ENCODE assay signal across 16 cellular contexts in the genomic region with DNA sequence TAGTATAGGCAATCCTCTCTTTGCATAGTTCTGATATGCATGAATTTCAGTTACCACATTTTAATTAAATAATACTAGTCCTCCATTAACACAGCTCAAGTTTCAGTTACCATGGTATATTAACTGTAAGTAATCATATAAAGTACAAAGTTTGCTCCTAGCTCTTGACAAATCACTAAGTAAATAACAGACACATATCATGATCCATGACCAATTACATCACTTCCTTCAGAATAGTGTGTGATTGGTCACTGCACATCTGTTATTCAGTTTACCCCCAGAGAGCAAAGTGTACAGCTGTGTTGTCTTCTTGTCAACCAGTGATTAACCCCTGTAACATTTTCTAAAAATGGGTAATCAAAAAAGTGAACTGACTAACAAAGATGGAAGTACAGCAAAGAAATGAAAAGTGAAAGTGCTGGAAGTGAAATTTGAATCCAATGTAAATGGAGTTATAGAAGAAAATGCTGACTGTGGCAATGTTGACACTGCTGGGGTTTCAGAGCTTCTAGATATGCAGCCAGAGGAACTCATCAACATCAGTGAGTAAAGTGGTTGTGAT. TPM values are rescaled to one million over a fixed set of nuclear protein-coding genes. Genes with fewer than 3 reads are reported as not detected.
A peak's percentile ranks its signal among the peaks of the same experiment; 100 is the strongest.
DNase-seq lines count a peak whose midpoint lies in the region; ATAC-seq and TF ChIP-seq lines count a peak whose summit lies in the region.
"Had no signal": no experiment of that assay in that cellular context is flagged by ENCODE, and none has a peak within 500 bp of the region (broad histone marks: within the 10 kb centered on the region; RNA-seq: fewer than 3 reads in every experiment).

No MANE protein-coding gene starts in this region.

- peaks cover 0 to 4% of the 10 kb centered on the region in 2 donors for H3K36me3 Mint-ChIP-seq in CD14-positive monocyte
- H3K36me3 Mint-ChIP-seq in HFFc6 (ENCODE audit: low read depth): peaks cover 41% of the 10 kb centered on the region
- peaks cover 4 to 21% (median 15%) of the 10 kb centered on the region in 3 donors for H3K36me3 Mint-ChIP-seq in CD8-positive, alpha-beta memory T cell

- no peak for ATAC-seq in HG03432 (IDR thresholded peaks at IDR 0.05; ENCODE audit: unreplicated experiment)
- ATAC-seq in left ventricle myocardium superior: no peak

- H3K27me3 ChIP-seq in CD8-positive, alpha-beta memory T cell (ENCODE audit: insufficient read depth, low read length, poor library complexity, severe bottlenecking): no peaks in the 10 kb centered on the region

- no peak for DNase-seq in CD14-positive monocyte (ENCODE audit: low spot score)
- DNase-seq in HFFc6: no peak
- DNase-seq in SK-N-MC (ENCODE audit: low read depth, low spot score): no peak
- peak; percentile 42 for DNase-seq in fibroblast of villous mesenchyme (ENCODE audit: low read depth)
- DNase-seq in HuH-7 (ENCODE audit: low spot score): no peak
- no peak for DNase-seq in left ventricle myocardium superior
- no peak for DNase-seq in CD8-positive, alpha-beta memory T cell
- DNase-seq: anterior cingulate cortex; C1 segment of cervical spinal cord; NCI-H146; NK-92 treated with Interleukin-12 subunit alpha and Interleukin-12 subunit beta, amount 100 ng/mL, for 24 hours; stimulated activated CD4-positive, alpha-beta T cell treated with anti-CD3 and anti-CD28 coated beads, Interleukin-4, amount 100 ng/mL, for 1 hour; T-helper 9 cell had no signal

- peak overlapping the region in 4 of 7 donors; percentile 12 to 53 (median 24) for H3K27ac Mint-ChIP-seq in CD14-positive monocyte
- peak overlapping the region; percentile 43 for H3K27ac Mint-ChIP-seq in HFFc6
- peak overlapping the region in 2 of 8 donors; percentile 21 to 37 for H3K27ac Mint-ChIP-seq in CD8-positive, alpha-beta memory T cell
- H3K27ac Mint-ChIP-seq: progenitor cell of endocrine pancreas; stimulated activated naive CD8-positive, alpha-beta T cell treated with anti-CD3 and anti-CD28 coated beads, Interleukin-15, Interleukin-2, amounts not matched to agents 100 ng/mL and 50 ng/mL, for 24 hours had no signal

- intact Hi-C loops in CD14-positive monocyte (cut with micrococcal nuclease) (no loop called here), left ventricle myocardium superior (cut with micrococcal nuclease) (no loop called here)

- POLR2A ChIA-PET in CD8-positive, alpha-beta memory T cell (lab: Charles Lee): no interaction called here

- H3K9me3 ChIP-seq in SK-N-MC (ENCODE audit: low read depth, low read length): 0 out of 2 replicates have a peak, but pooled peaks cover 3% of the 10 kb centered on the region
- H3K9me3 ChIP-seq in CD8-positive, alpha-beta memory T cell (ENCODE audit: low read length): no peaks in the 10 kb centered on the region

- no peaks in the 10 kb centered on the region for H3K36me3 ChIP-seq in SK-N-MC (ENCODE audit: insufficient read depth, low read length)
- no peaks in the 10 kb centered on the region for H3K36me3 ChIP-seq in CD8-positive, alpha-beta memory T cell (ENCODE audit: insufficient read depth, low read length)

- H3K27me3 Mint-ChIP-seq in CD14-positive monocyte (ENCODE audit: low read depth in 3 of 3) (peaks cover 0 to 2% (median 0%) of the 10 kb centered on the region in 3 donors), HFFc6 (ENCODE audit: insufficient read depth) (no peaks in the 10 kb centered on the region)
- H3K27me3 Mint-ChIP-seq in CD8-positive, alpha-beta memory T cell: no peaks in the 10 kb centered on the region
- H3K27me3 Mint-ChIP-seq: progenitor cell of endocrine pancreas; stimulated activated naive CD8-positive, alpha-beta T cell treated with anti-CD3 and anti-CD28 coated beads, Interleukin-15, Interleukin-2, amounts not matched to agents 100 ng/mL and 50 ng/mL, for 24 hours had no signal

- 0 out of 2 replicates have a peak overlapping the region, but pooled peaks have one; percentile 1 for H3K27ac ChIP-seq in SK-N-MC
- H3K27ac ChIP-seq in CD8-positive, alpha-beta memory T cell (ENCODE audit: low read depth, low read length): no peak overlapping the region

- H3K4me3 Mint-ChIP-seq in CD14-positive monocyte (peak overlapping the region in 1 of 2 donors; percentile 49), HFFc6 (peak overlapping the region; percentile 2; the same call in 1 of the 2 replicates)
- H3K4me3 Mint-ChIP-seq in CD8-positive, alpha-beta memory T cell: no peak overlapping the region
- H3K4me3 Mint-ChIP-seq: stimulated activated naive CD8-positive, alpha-beta T cell treated with anti-CD3 and anti-CD28 coated beads, Interleukin-15, Interleukin-2, amounts not matched to agents 100 ng/mL and 50 ng/mL, for 24 hours had no signal

- H3K4me3 ChIP-seq in SK-N-MC (no peak overlapping the region), fibroblast of villous mesenchyme (ENCODE audit: low read depth, low read length) (no peak overlapping the region)
- H3K4me3 ChIP-seq in CD8-positive, alpha-beta memory T cell (ENCODE audit: low read length): no peak overlapping the region

- CTCF ChIA-PET in CD8-positive, alpha-beta memory T cell (lab: Charles Lee): no interaction called here

- TF ChIP-seq CTCF in CD14-positive monocyte (IDR thresholded peaks at IDR 0.05) (no peak), HFFc6 (IDR thresholded peaks at IDR 0.05) (no peak), fibroblast of villous mesenchyme (IDR thresholded peaks at IDR 0.05; ENCODE audit: insufficient read depth, low read depth, low read length) (no peak)

- H3K4me1 ChIP-seq in CD8-positive, alpha-beta memory T cell (ENCODE audit: insufficient read depth, low read length): no peaks in the 10 kb centered on the region

- no peak overlapping the region for H3K9ac ChIP-seq in SK-N-MC (ENCODE audit: insufficient read length)

- H3K9me3 Mint-ChIP-seq in CD14-positive monocyte: peaks cover 4 to 12% (median 10%) of the 10 kb centered on the region in 7 donors
- 0 out of 2 replicates have a peak, but pooled peaks cover 4% of the 10 kb centered on the region for H3K9me3 Mint-ChIP-seq in HFFc6
- peaks cover 3 to 19% (median 6%) of the 10 kb centered on the region in 5 donors for H3K9me3 Mint-ChIP-seq in CD8-positive, alpha-beta memory T cell

- H3K4me1 Mint-ChIP-seq in CD14-positive monocyte (peaks cover 26% of the 10 kb centered on the region), HFFc6 (ENCODE audit: low read depth) (peaks cover 50% of the 10 kb centered on the region)
- H3K4me1 Mint-ChIP-seq in CD8-positive, alpha-beta memory T cell: peaks cover 19 to 34% (median 20%) of the 10 kb centered on the region in 3 donors

RNA-seq across cellular contexts. Expression of a gene that starts 30.2 kb away (rescaled TPM):
- under 1 TPM in 1 of 2 donors, not detected in 1; 0.51 TPM for polyA plus RNA-seq in CD14-positive monocyte
- total RNA-seq in HFFc6 (2021; fragmentation: NEBNext Ultra II Directional; extraction: Animal tissue kit (Norgen Biotek cat#: 25700)): 1 to 10 TPM in 1 of 6 experiments, under 1 TPM in 5; 0.40 to 1.0 (median 0.77) TPM
- total RNA-seq in fibroblast of villous mesenchyme: 0.86 and 0.97 TPM in 2 replicates
- total RNA-seq in left ventricle myocardium superior: 0.62 TPM
- total RNA-seq in CD8-positive, alpha-beta memory T cell: under 1 TPM; 0.55 to 0.64 TPM
- 0.56 TPM for polyA plus RNA-seq in CD8-positive, alpha-beta memory T cell
